In genomic region chr17:76726231-76726765, GRCh38 we compare ENCODE assay signal across 8 cellular contexts.
DNase-seq lines count a peak whose midpoint lies in the region; ATAC-seq and TF ChIP-seq lines count a peak whose summit lies in the region.

Gene JMJD6, minus strand, starts transcription at chr17:76726606. Its CDS starts 131 bp downstream, at chr17:76726475.

- CTCF ChIA-PET in AG04449 (lab: Yijun Ruan, JAX) = interaction anchor here (2.9 to 6.5 kb wide), 2 partner anchors 11 to 168 kb away, joined by 10 to 74 read pairs; no protein-coding TSS in a partner anchor

- peak within 1 kb of the TSS; percentile 91 for H3K4me3 ChIP-seq in AG04449 (ENCODE audit: low read depth, low read length)

- TF ChIP-seq CTCF in AG04449 (IDR thresholded peaks at IDR 0.05; ENCODE audit: insufficient read depth, low read length, missing control alignments) = no peak

- H3K36me3 Mint-ChIP-seq in T-helper 2 cell treated with Interferon-gamma antibody and Interleukin-4, amounts not matched to agents 5 μg/mL and 100 μg/mL, for 36 hours (ENCODE audit: low read depth) = peaks cover 58% of the 10 kb centered on the region

- H3K4me1 Mint-ChIP-seq in T-helper 2 cell treated with Interferon-gamma antibody and Interleukin-4, amounts not matched to agents 5 μg/mL and 100 μg/mL, for 36 hours (ENCODE audit: low read depth) = peaks cover 26% of the 10 kb centered on the region

- POLR2A ChIA-PET in AG04449 (lab: Yijun Ruan, JAX) = interaction anchor here (0.9 to 2.7 kb wide), 5 partner anchors 9 to 46 kb away, joined by 4 to 28 read pairs (median 5); partner anchors contain the start of gene MFSD11

- H3K4me3 Mint-ChIP-seq in T-helper 2 cell treated with Interferon-gamma antibody and Interleukin-4, amounts not matched to agents 5 μg/mL and 100 μg/mL, for 36 hours = peak within 1 kb of the TSS; percentile 99

- DNase-seq in AG04449 (ENCODE audit: low read depth, low spot score) = peak; percentile 75
- peak; percentile 97 for DNase-seq in NCI-H1930 (lab: John Stamatoyannopoulos, UW)
- peak; percentile 95 for DNase-seq in T-helper 2 cell treated with Interferon-gamma antibody and Interleukin-4, amounts not matched to agents 5 μg/mL and 100 μg/mL, for 36 hours (ENCODE audit: low spot score)
- peak; percentile 54 to 99 (median 96) for DNase-seq in caudate nucleus (lab: John Stamatoyannopoulos, UW)
- peak; percentile 97 for DNase-seq in iris pigment epithelial cell (ENCODE audit: low read depth)
- DNase-seq in smooth muscle cell of the brain vasculature (ENCODE audit: low read depth, low spot score) = peak; percentile 91

- no peaks in the 10 kb centered on the region for H3K9me3 Mint-ChIP-seq in T-helper 2 cell treated with Interferon-gamma antibody and Interleukin-4, amounts not matched to agents 5 μg/mL and 100 μg/mL, for 36 hours

- H3K27me3 Mint-ChIP-seq in T-helper 2 cell treated with Interferon-gamma antibody and Interleukin-4, amounts not matched to agents 5 μg/mL and 100 μg/mL, for 36 hours (ENCODE audit: low read depth) = no peaks in the 10 kb centered on the region

- H3K27ac Mint-ChIP-seq in T-helper 2 cell treated with Interferon-gamma antibody and Interleukin-4, amounts not matched to agents 5 μg/mL and 100 μg/mL, for 36 hours = peak within 1 kb of the TSS; percentile 99

- ATAC-seq in GM18517 (IDR thresholded peaks at IDR 0.05; ENCODE audit: unreplicated experiment) (peak; percentile 67), HG02981 (IDR thresholded peaks at IDR 0.05; ENCODE audit: unreplicated experiment) (peak; percentile 70)

- peak within 1 kb of the TSS; percentile 98 for H3K27ac ChIP-seq in caudate nucleus (ENCODE audit: low read depth, low read length)

Comparison
In these comparisons a context has a peak if more than half of its experiments do, and no peak if none do; other contexts are left out.
1. Peak in every context shown above with its lines: DNase-seq, ATAC-seq, H3K4me3 ChIP-seq and H3K27ac ChIP-seq.